ENCODE assay signal across 1 cellular context in the genomic region with DNA sequence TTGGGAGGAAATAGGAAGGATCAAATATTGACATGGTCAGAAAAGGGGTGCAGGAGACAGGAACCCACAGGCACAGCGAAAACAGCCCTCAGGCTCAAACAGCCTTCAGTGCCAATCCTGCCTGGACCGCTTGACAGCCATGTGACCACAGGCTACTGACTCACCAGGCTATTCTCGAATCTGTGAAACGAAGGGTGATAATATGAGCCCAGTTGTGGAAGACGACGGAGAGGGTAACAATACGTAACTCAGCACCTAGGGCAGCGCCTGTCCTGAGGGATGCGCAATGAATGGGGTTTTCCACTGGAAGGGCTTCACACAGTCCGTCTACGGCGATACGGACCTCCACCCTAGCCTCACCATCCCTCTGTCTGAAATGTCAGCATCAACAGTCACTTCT.
TF ChIP-seq lines count a peak whose summit lies in the region.

No MANE protein-coding gene starts in this region.

TF ChIP-seq in PFSK-1, 5 proteins besides CTCF, POLR2A, EP300 and RAD21 (continued from another document):
- TF ChIP-seq, protein P1, sequence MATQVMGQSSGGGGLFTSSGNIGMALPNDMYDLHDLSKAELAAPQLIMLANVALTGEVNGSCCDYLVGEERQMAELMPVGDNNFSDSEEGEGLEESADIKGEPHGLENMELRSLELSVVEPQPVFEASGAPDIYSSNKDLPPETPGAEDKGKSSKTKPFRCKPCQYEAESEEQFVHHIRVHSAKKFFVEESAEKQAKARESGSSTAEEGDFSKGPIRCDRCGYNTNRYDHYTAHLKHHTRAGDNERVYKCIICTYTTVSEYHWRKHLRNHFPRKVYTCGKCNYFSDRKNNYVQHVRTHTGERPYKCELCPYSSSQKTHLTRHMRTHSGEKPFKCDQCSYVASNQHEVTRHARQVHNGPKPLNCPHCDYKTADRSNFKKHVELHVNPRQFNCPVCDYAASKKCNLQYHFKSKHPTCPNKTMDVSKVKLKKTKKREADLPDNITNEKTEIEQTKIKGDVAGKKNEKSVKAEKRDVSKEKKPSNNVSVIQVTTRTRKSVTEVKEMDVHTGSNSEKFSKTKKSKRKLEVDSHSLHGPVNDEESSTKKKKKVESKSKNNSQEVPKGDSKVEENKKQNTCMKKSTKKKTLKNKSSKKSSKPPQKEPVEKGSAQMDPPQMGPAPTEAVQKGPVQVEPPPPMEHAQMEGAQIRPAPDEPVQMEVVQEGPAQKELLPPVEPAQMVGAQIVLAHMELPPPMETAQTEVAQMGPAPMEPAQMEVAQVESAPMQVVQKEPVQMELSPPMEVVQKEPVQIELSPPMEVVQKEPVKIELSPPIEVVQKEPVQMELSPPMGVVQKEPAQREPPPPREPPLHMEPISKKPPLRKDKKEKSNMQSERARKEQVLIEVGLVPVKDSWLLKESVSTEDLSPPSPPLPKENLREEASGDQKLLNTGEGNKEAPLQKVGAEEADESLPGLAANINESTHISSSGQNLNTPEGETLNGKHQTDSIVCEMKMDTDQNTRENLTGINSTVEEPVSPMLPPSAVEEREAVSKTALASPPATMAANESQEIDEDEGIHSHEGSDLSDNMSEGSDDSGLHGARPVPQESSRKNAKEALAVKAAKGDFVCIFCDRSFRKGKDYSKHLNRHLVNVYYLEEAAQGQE (IDR thresholded peaks at IDR 0.05; ENCODE audit: insufficient read depth in 1 of 2, low read depth in 2 of 2, low read length in 2 of 2) = peak; percentile 58 to 70; a peak in 2 of 4 replicates
- TF ChIP-seq POLR2AphosphoS5 (IDR thresholded peaks at IDR 0.05; ENCODE audit: low read depth, low read length) = no peak
